Comparison of ENCODE assay signal across 1 cellular context in the genomic region with DNA sequence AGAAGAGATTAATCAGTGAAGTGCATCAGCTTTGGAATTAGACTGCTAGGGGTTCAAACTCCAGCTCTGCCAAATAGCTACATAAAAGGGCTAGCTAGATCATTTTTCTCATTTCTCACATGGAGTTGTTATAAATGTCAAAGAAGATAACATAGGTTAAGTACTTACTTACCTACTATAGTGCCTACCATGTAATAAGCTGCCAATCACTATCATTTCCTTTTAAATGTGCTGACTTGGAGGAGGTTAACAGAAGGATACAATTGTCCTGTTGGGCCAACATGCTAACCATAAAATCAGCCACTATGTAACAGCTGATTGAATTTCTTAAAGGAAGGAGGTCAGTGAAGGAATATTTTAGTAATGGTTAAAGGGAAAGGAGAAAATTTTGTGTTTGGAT.
TF ChIP-seq lines count a peak whose summit lies in the region.

No MANE protein-coding gene starts in this region.

TF ChIP-seq in WTC11, 78 proteins besides CTCF, POLR2A, EP300 and RAD21 (continued from another document):
- TF ChIP-seq, protein P1, sequence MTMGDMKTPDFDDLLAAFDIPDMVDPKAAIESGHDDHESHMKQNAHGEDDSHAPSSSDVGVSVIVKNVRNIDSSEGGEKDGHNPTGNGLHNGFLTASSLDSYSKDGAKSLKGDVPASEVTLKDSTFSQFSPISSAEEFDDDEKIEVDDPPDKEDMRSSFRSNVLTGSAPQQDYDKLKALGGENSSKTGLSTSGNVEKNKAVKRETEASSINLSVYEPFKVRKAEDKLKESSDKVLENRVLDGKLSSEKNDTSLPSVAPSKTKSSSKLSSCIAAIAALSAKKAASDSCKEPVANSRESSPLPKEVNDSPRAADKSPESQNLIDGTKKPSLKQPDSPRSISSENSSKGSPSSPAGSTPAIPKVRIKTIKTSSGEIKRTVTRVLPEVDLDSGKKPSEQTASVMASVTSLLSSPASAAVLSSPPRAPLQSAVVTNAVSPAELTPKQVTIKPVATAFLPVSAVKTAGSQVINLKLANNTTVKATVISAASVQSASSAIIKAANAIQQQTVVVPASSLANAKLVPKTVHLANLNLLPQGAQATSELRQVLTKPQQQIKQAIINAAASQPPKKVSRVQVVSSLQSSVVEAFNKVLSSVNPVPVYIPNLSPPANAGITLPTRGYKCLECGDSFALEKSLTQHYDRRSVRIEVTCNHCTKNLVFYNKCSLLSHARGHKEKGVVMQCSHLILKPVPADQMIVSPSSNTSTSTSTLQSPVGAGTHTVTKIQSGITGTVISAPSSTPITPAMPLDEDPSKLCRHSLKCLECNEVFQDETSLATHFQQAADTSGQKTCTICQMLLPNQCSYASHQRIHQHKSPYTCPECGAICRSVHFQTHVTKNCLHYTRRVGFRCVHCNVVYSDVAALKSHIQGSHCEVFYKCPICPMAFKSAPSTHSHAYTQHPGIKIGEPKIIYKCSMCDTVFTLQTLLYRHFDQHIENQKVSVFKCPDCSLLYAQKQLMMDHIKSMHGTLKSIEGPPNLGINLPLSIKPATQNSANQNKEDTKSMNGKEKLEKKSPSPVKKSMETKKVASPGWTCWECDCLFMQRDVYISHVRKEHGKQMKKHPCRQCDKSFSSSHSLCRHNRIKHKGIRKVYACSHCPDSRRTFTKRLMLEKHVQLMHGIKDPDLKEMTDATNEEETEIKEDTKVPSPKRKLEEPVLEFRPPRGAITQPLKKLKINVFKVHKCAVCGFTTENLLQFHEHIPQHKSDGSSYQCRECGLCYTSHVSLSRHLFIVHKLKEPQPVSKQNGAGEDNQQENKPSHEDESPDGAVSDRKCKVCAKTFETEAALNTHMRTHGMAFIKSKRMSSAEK (CRISPR knock-in tag; IDR thresholded peaks at IDR 0.05; ENCODE audit: borderline replicate concordance): no peak
- no peak for TF ChIP-seq IRF2 (CRISPR knock-in tag; IDR thresholded peaks at IDR 0.05; ENCODE audit: borderline replicate concordance, low read depth)
- TF ChIP-seq, protein P2, sequence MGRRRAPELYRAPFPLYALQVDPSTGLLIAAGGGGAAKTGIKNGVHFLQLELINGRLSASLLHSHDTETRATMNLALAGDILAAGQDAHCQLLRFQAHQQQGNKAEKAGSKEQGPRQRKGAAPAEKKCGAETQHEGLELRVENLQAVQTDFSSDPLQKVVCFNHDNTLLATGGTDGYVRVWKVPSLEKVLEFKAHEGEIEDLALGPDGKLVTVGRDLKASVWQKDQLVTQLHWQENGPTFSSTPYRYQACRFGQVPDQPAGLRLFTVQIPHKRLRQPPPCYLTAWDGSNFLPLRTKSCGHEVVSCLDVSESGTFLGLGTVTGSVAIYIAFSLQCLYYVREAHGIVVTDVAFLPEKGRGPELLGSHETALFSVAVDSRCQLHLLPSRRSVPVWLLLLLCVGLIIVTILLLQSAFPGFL (CRISPR knock-in tag; IDR thresholded peaks at IDR 0.05; ENCODE audit: borderline replicate concordance): no peak
- no peak for TF ChIP-seq ZNF138 (CRISPR knock-in tag; conservative IDR thresholded peaks at IDR 0.05)
- no peak for TF ChIP-seq CREB1 (CRISPR knock-in tag; IDR thresholded peaks at IDR 0.05)
- no peak for TF ChIP-seq ZNF416 (CRISPR knock-in tag; IDR thresholded peaks at IDR 0.05)
- TF ChIP-seq, protein P3, sequence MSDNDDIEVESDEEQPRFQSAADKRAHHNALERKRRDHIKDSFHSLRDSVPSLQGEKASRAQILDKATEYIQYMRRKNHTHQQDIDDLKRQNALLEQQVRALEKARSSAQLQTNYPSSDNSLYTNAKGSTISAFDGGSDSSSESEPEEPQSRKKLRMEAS (CRISPR knock-in tag; IDR thresholded peaks at IDR 0.05): no peak
- TF ChIP-seq JUN (CRISPR knock-in tag; IDR thresholded peaks at IDR 0.05): no peak
- TF ChIP-seq ZNF423 (CRISPR knock-in tag; IDR thresholded peaks at IDR 0.05): no peak
- TF ChIP-seq ELF4 (CRISPR knock-in tag; IDR thresholded peaks at IDR 0.05; ENCODE audit: low read depth): no peak
